19 cellular contexts compared by ENCODE assay signal in the genomic region with DNA sequence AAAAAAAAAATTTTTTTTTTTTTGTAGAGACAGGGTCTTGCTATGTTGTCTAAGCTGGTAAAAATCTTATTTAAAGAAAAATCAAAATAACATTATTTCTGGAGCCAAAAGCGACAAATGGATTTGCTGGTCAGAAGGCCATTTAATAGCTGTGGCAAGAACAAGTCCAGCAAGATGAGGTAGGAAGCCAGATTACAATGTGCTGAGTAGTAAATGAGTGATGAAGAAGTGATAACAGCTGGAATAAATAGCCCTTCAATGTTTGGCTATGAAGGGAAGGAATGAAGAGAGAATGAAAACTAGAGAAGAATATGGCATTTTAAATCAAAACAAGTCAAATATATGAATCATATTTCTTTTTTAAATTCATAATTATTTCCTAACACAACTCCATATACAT. TPM values are rescaled to one million over a fixed set of nuclear protein-coding genes. Genes with fewer than 3 reads are reported as not detected.
"Had no signal": no experiment of that assay in that cellular context is flagged by ENCODE, and none has a peak within 500 bp of the region (broad histone marks: within the 10 kb centered on the region; RNA-seq: fewer than 3 reads in every experiment).

No MANE protein-coding gene starts in this region.

- ATAC-seq: HepG2, K562 had no signal

- H3K9me3 ChIP-seq: SK-N-SH had no signal

- H3K4me2 ChIP-seq: KMS-11, SK-N-SH had no signal

- H3K27ac ChIP-seq: KMS-11 had no signal

- H3K4me3 ChIP-seq: K562 had no signal

- H3K9ac ChIP-seq: KMS-11, SK-N-SH had no signal

- DNase-seq: Kasumi-1, MM.1S, NCI-H1092 treated with DMSO at 0.1 percent for 48 hours, NCI-H1436, NCI-H187, NCI-H2029, NCI-H2081 treated with DMSO at 0.1 percent for 48 hours, NCI-H2171 treated with DMSO at 0.1 percent for 48 hours, NCI-H345, NCI-H446 treated with DMSO at 0.1 percent for 48 hours, NCI-H510A treated with DMSO at 0.1 percent for 48 hours, NCI-H526 treated with DMSO at 0.1 percent for 48 hours, NCI-H748 treated with DMSO at 0.1 percent for 48 hours, RPMI8226, SHP77, SK-N-SH had no signal

RNA-seq across cellular contexts. Expression of gene SYDE2, which starts 34.5 kb away (rescaled TPM):
- polyA plus RNA-seq: SK-N-SH had no signal
